Comparison of ENCODE assay signal across 2 cellular contexts in genomic region chr20:3674995-3675900, GRCh38.
TF ChIP-seq lines count a peak whose summit lies in the region.

No MANE protein-coding gene starts in this region.

TF ChIP-seq in A549, 52 proteins besides CTCF, POLR2A, EP300 and RAD21:
- no peak for TF ChIP-seq RNF2 (IDR thresholded peaks at IDR 0.05; ENCODE audit: borderline replicate concordance, low read depth)
- peak; percentile 83 for TF ChIP-seq ZFP36 (IDR thresholded peaks at IDR 0.05; ENCODE audit: borderline replicate concordance, partially characterized antibody)

TF ChIP-seq in K562, 482 proteins besides CTCF, POLR2A, EP300 and RAD21:
- TF ChIP-seq ZNF282 (CRISPR knock-in tag; IDR thresholded peaks at IDR 0.05), result no peak
- TF ChIP-seq KLF10 (CRISPR knock-in tag; IDR thresholded peaks at IDR 0.05), result no peak
- peak; percentile 61 for TF ChIP-seq ZFP36 (IDR thresholded peaks at IDR 0.05; ENCODE audit: low read depth, low read length, partially characterized antibody)
